Comparison of ENCODE assay signal across 1 cellular context in genomic region chr7:92969061-92969460, GRCh38.
TF ChIP-seq lines count a peak whose summit lies in the region.

No MANE protein-coding gene starts in this region.

TF ChIP-seq in GM12878, 131 proteins besides CTCF, POLR2A, EP300 and RAD21:
- TF ChIP-seq MYC (IDR thresholded peaks at IDR 0.05; ENCODE audit: insufficient read depth, insufficient read length, insufficient replicate concordance, low read length, severe bottlenecking) (no peak), PML (IDR thresholded peaks at IDR 0.05; ENCODE audit: low read length) (no peak), HDAC2 (IDR thresholded peaks at IDR 0.05) (no peak), HDGF (IDR thresholded peaks at IDR 0.05) (no peak), SRF (IDR thresholded peaks at IDR 0.05; ENCODE audit: low read depth in 2 of 2, low read length in 2 of 2) (no peak), TBL1XR1 (IDR thresholded peaks at IDR 0.05; ENCODE audit: low read depth, low read length) (no peak), RUNX3 (IDR thresholded peaks at IDR 0.05; ENCODE audit: low read length) (no peak), CHD2 (IDR thresholded peaks at IDR 0.05; ENCODE audit: borderline replicate concordance, low read depth, low read length) (no peak), LARP7 (IDR thresholded peaks at IDR 0.05) (no peak), BCL3 (IDR thresholded peaks at IDR 0.05; ENCODE audit: borderline replicate concordance, insufficient read depth, low read depth, low read length, poor library complexity, severe bottlenecking) (no peak), KLF5 (IDR thresholded peaks at IDR 0.05; ENCODE audit: partially characterized antibody) (no peak), RBBP5 (conservative IDR thresholded peaks at IDR 0.05) (no peak), NR2C1 (IDR thresholded peaks at IDR 0.05) (no peak), ZNF384 (IDR thresholded peaks at IDR 0.05; ENCODE audit: borderline replicate concordance, low read depth, low read length) (no peak), ZBTB4 (CRISPR knock-in tag; IDR thresholded peaks at IDR 0.05) (no peak), NFXL1 (IDR thresholded peaks at IDR 0.05; ENCODE audit: borderline replicate concordance) (no peak), FOXK2 (IDR thresholded peaks at IDR 0.05) (no peak), SMAD5 (IDR thresholded peaks at IDR 0.05; ENCODE audit: low read depth) (no peak), MXI1 (IDR thresholded peaks at IDR 0.05; ENCODE audit: low read depth, low read length) (no peak), ZNF274 (IDR thresholded peaks at IDR 0.05; ENCODE audit: insufficient read depth, insufficient read length) (no peak)
